ENCODE assay signal across 33 cellular contexts in the genomic region with DNA sequence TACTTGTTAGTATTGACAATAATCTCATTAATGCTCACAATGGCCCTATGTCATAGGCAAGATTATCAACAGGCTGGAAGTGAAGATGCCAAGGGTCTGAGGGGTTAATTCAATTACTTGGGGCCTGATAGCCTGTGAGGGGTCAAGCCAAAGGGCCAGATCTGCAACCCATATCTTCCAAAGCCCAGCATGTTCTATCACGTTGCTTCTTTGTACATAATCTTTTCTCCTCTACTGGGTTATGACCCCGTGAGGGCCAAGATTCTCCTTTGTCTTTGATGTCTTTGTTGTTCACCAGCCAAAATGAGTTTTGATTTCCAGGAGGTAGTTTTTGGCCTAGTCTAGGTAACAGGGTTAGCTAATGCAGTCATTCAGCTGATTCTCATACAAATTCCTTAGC.
"Had no signal": no experiment of that assay in that cellular context is flagged by ENCODE, and none has a peak within 500 bp of the region (broad histone marks: within the 10 kb centered on the region; RNA-seq: fewer than 3 reads in every experiment).

No MANE protein-coding gene starts in this region.

- H3K9me3 Mint-ChIP-seq: activated B cell treated with CpG ODN at 0.5 μM for 24 hours; activated CD8-positive, alpha-beta T cell treated with anti-CD3 and anti-CD28 coated beads for 36 hours; activated naive CD4-positive, alpha-beta T cell treated with anti-CD3 and anti-CD28 coated beads for 36 hours; activated naive CD4-positive, alpha-beta T cell treated with anti-CD3 and anti-CD28 coated beads, Interleukin-2, amount 50 U/mL, for 24 hours; activated naive CD8-positive, alpha-beta T cell treated with anti-CD3 and anti-CD28 coated beads, Interleukin-2, amount 10 ng/mL, durations not matched to agents 7 days and 5 days; activated T-cell treated with anti-CD3 and anti-CD28 coated beads, Interleukin-2, amount 50 U/mL, for 4 hours; activated T-helper 17 cell treated with anti-CD3 and anti-CD28 coated beads, Interleukin-2, amount 50 U/mL, for 72 hours; brain; effector memory CD8-positive, alpha-beta T cell; T-cell; T-helper 1 cell treated with Interleukin-12 subunit alpha and Interleukin-12 subunit beta and Interleukin-4 antibody, amounts not matched to agents 30 μg/mL and 1 μg/mL, for 36 hours had no signal

- H3K27me3 Mint-ChIP-seq: activated B cell treated with CpG ODN at 0.5 μM for 24 hours; activated CD8-positive, alpha-beta T cell treated with anti-CD3 and anti-CD28 coated beads for 36 hours; activated naive CD8-positive, alpha-beta T cell treated with anti-CD3 and anti-CD28 coated beads, Interleukin-2, amount 10 ng/mL, durations not matched to agents 7 days and 5 days had no signal

- H3K4me3 ChIP-seq: ascending aorta, breast epithelium, cardiac muscle cell, colonic mucosa, esophagus squamous epithelium, gastroesophageal sphincter, heart right ventricle had no signal

- H3K27ac ChIP-seq: ascending aorta, breast epithelium, cardiac muscle cell, colonic mucosa, epithelial cell of prostate, esophagus squamous epithelium, gastroesophageal sphincter, heart right ventricle, WERI-Rb-1 had no signal

- H3K36me3 Mint-ChIP-seq: activated naive CD4-positive, alpha-beta T cell treated with anti-CD3 and anti-CD28 coated beads, Interleukin-2, amount 50 U/mL, for 24 hours; activated naive CD8-positive, alpha-beta T cell treated with anti-CD3 and anti-CD28 coated beads, Interleukin-2, amount 10 ng/mL, durations not matched to agents 7 days and 5 days; brain; T-cell had no signal

- H3K9me3 ChIP-seq: ascending aorta, breast epithelium, colonic mucosa, esophagus squamous epithelium, gastroesophageal sphincter, heart right ventricle had no signal

- H3K27me3 ChIP-seq: ascending aorta, breast epithelium, cardiac muscle cell, colonic mucosa, esophagus squamous epithelium, gastroesophageal sphincter, heart right ventricle had no signal

- H3K4me1 ChIP-seq: ascending aorta, breast epithelium, colonic mucosa, esophagus squamous epithelium, gastroesophageal sphincter had no signal

- H3K36me3 ChIP-seq: ascending aorta, breast epithelium, cardiac muscle cell, colonic mucosa, esophagus squamous epithelium, gastroesophageal sphincter, heart right ventricle, WERI-Rb-1 had no signal

- H3K4me3 Mint-ChIP-seq: activated B cell treated with CpG ODN at 0.5 μM for 24 hours; activated CD8-positive, alpha-beta T cell treated with anti-CD3 and anti-CD28 coated beads for 36 hours; activated naive CD4-positive, alpha-beta T cell treated with anti-CD3 and anti-CD28 coated beads for 36 hours; activated naive CD4-positive, alpha-beta T cell treated with anti-CD3 and anti-CD28 coated beads, Interleukin-2, amount 50 U/mL, for 24 hours; activated naive CD8-positive, alpha-beta T cell treated with anti-CD3 and anti-CD28 coated beads, Interleukin-2, amount 10 ng/mL, durations not matched to agents 7 days and 5 days; activated T-cell treated with anti-CD3 and anti-CD28 coated beads, Interleukin-2, amount 50 U/mL, for 4 hours; activated T-helper 17 cell treated with anti-CD3 and anti-CD28 coated beads, Interleukin-2, amount 50 U/mL, for 72 hours; brain; effector memory CD8-positive, alpha-beta T cell; T-cell; T-helper 1 cell treated with Interleukin-12 subunit alpha and Interleukin-12 subunit beta and Interleukin-4 antibody, amounts not matched to agents 30 μg/mL and 1 μg/mL, for 36 hours had no signal

- H3K4me1 Mint-ChIP-seq: activated B cell treated with CpG ODN at 0.5 μM for 24 hours; activated T-helper 17 cell treated with anti-CD3 and anti-CD28 coated beads, Interleukin-2, amount 50 U/mL, for 72 hours had no signal

- H3K27ac Mint-ChIP-seq: activated B cell treated with CpG ODN at 0.5 μM for 24 hours; activated CD8-positive, alpha-beta T cell treated with anti-CD3 and anti-CD28 coated beads for 36 hours; activated naive CD4-positive, alpha-beta T cell treated with anti-CD3 and anti-CD28 coated beads for 36 hours; activated naive CD4-positive, alpha-beta T cell treated with anti-CD3 and anti-CD28 coated beads, Interleukin-2, amount 50 U/mL, for 24 hours; activated naive CD8-positive, alpha-beta T cell treated with anti-CD3 and anti-CD28 coated beads, Interleukin-2, amount 10 ng/mL, durations not matched to agents 7 days and 5 days; activated T-helper 17 cell treated with anti-CD3 and anti-CD28 coated beads, Interleukin-2, amount 50 U/mL, for 72 hours; T-cell; T-helper 1 cell treated with Interleukin-12 subunit alpha and Interleukin-12 subunit beta and Interleukin-4 antibody, amounts not matched to agents 30 μg/mL and 1 μg/mL, for 36 hours had no signal

- FAIRE-seq: endometrium, endothelial cell of umbilical vein had no signal

- DNase-seq: activated B cell treated with CpG ODN at 0.5 μM for 24 hours; activated CD4-positive, alpha-beta T cell treated with anti-CD3 and anti-CD28 coated beads for 48 hours; activated CD4-positive, alpha-beta T cell treated with anti-CD3 and anti-CD28 coated beads, Interleukin-2, amount 50 U/mL, for 1 hour; activated CD4-positive, alpha-beta T cell treated with anti-CD3 and anti-CD28 coated beads, Interleukin-2, amount 50 U/mL, for 48 hours; activated CD8-positive, alpha-beta memory T cell treated with anti-CD3 and anti-CD28 coated beads for 24 hours; activated CD8-positive, alpha-beta T cell treated with anti-CD3 and anti-CD28 coated beads for 36 hours; activated effector memory CD4-positive, alpha-beta T cell treated with Interleukin-2 at 50 U/mL for 16 hours; activated naive CD4-positive, alpha-beta T cell treated with anti-CD3 and anti-CD28 coated beads for 36 hours; activated naive CD8-positive, alpha-beta T cell treated with anti-CD3 and anti-CD28 coated beads, Interleukin-2, amount 10 ng/mL, durations not matched to agents 7 days and 5 days; activated T-cell treated with anti-CD3 and anti-CD28 coated beads, Interleukin-2, amount 50 U/mL, for 4 hours; central memory CD4-positive, alpha-beta T cell; cerebellar nuclear complex; colonic mucosa; effector CD4-positive, alpha-beta T cell; effector memory CD8-positive, alpha-beta T cell; esophagus squamous epithelium; foreskin melanocyte; heart right ventricle; T-cell; T-helper 9 cell; WERI-Rb-1 had no signal

- ATAC-seq: activated CD4-positive, CD25-positive, alpha-beta regulatory T cell treated with anti-CD3 and anti-CD28 coated beads, Interleukin-2, amount 50 U/mL, for 24 hours; activated CD8-positive, alpha-beta T cell treated with anti-CD3 and anti-CD28 coated beads for 36 hours; activated T-cell treated with anti-CD3 and anti-CD28 coated beads, Interleukin-2, amount 50 U/mL, for 4 hours; activated T-helper 17 cell treated with anti-CD3 and anti-CD28 coated beads, Interleukin-2, amount 50 U/mL, for 72 hours; effector memory CD8-positive, alpha-beta T cell; gastroesophageal sphincter; heart right ventricle; T-cell had no signal
